ENCODE assay signal across 8 cellular contexts in genomic region chr20:9407805-9408421, GRCh38.
DNase-seq lines count a peak whose midpoint lies in the region; FAIRE-seq and TF ChIP-seq lines count a peak whose summit lies in the region.

No MANE protein-coding gene starts in this region.

- no peak overlapping the region for H2AFZ ChIP-seq in MM.1S (ENCODE audit: low read length)

- H3K4me3 ChIP-seq in MM.1S (ENCODE audit: low read length) (no peak overlapping the region), breast epithelium (no peak overlapping the region)

- H3K27ac ChIP-seq in MM.1S (ENCODE audit: low read length) (no peak overlapping the region), breast epithelium (no peak overlapping the region)

- H3K9me3 ChIP-seq in MM.1S (replicated peaks; ENCODE audit: insufficient read depth, low read length) (no peaks in the 10 kb centered on the region), breast epithelium (no peaks in the 10 kb centered on the region)

- TF ChIP-seq POLR2A in H54 (IDR thresholded peaks at IDR 0.05; ENCODE audit: low read depth, low read length) (no peak), breast epithelium (IDR thresholded peaks at IDR 0.05) (no peak)

- no peak overlapping the region for H3K9ac ChIP-seq in MM.1S (ENCODE audit: low read length)

- H3K9me2 ChIP-seq in MM.1S (replicated peaks; ENCODE audit: insufficient read depth, low read length), result no peaks in the 10 kb centered on the region

- DNase-seq in activated T-cell treated with anti-CD3 and anti-CD28 coated beads for 24 hours (ENCODE audit: low read depth), result peak; percentile 30
- no peak for DNase-seq in activated T-cell treated with anti-CD3 and anti-CD28 coated beads, Interleukin-2, amount 50 U/mL, for 1 hour
- peak; percentile 22 for DNase-seq in H54 (ENCODE audit: insufficient read length, low spot score)
- peak; percentile 73 for DNase-seq in MM.1S
- DNase-seq in SK-N-DZ (ENCODE audit: low spot score), result peak; percentile 70
- peak; percentile 53 to 55 for DNase-seq in breast epithelium (ENCODE audit: low spot score in 2 of 2)
- peak; percentile 77 for DNase-seq in islet precursor cell
- peak; percentile 7 for DNase-seq in stimulated activated CD4-positive, alpha-beta T cell treated with anti-CD3 and anti-CD28 coated beads, Interleukin-2, amount 100 ng/mL, for 4 hours (ENCODE audit: low read depth)

- H3K36me3 ChIP-seq in MM.1S (replicated peaks; ENCODE audit: insufficient read depth, low read length) (no peaks in the 10 kb centered on the region), breast epithelium (no peaks in the 10 kb centered on the region)

- intact Hi-C loops in breast epithelium (cut with DNase I; ENCODE audit: low total_unique reads), result loop anchor here (10.0 kb wide), 1 partner anchor 197 kb away; no protein-coding TSS in a partner anchor

- H3K4me2 ChIP-seq in MM.1S (ENCODE audit: low read depth, low read length), result no peak overlapping the region

- no peaks in the 10 kb centered on the region for H4K20me1 ChIP-seq in MM.1S (ENCODE audit: insufficient read depth, low read length)

- H3K79me2 ChIP-seq in MM.1S (ENCODE audit: low read length), result no peaks in the 10 kb centered on the region

- H3K27me3 ChIP-seq in MM.1S (replicated peaks; ENCODE audit: insufficient read depth, low read length) (no peaks in the 10 kb centered on the region), breast epithelium (no peaks in the 10 kb centered on the region)

- H3F3A ChIP-seq in MM.1S (ENCODE audit: insufficient read depth, low read length), result peaks cover 21% of the 10 kb centered on the region

- FAIRE-seq in H54 (lab: Jason Lieb, UNC), result peak; percentile 81

- peak; percentile 89 for TF ChIP-seq CTCF in MM.1S (IDR thresholded peaks at IDR 0.05; ENCODE audit: low read length)
- TF ChIP-seq CTCF in breast epithelium (IDR thresholded peaks at IDR 0.05), result peak; percentile 78 to 85 (median 81)

- H3K4me1 ChIP-seq in MM.1S (ENCODE audit: low read length), result peaks cover 50% of the 10 kb centered on the region
- H3K4me1 ChIP-seq in breast epithelium, result no peaks in the 10 kb centered on the region
